In genomic region chr12:48795550-48796455, GRCh38 we compare ENCODE assay signal across 8 cellular contexts. TPM values are rescaled to one million over a fixed set of nuclear protein-coding genes. Genes with fewer than 3 reads are reported as not detected.
DNase-seq lines count a peak whose midpoint lies in the region; ATAC-seq, FAIRE-seq and TF ChIP-seq lines count a peak whose summit lies in the region.

No MANE protein-coding gene starts in this region.

- 4% methylated on average over 12 of the region's 12 CpGs for WGBS in GM12878 (ENCODE audit: insufficient coverage, insufficient replicate concordance, low lambda C conversion rate, missing lambda C conversion rate)

- no peak overlapping the region for H2AFZ ChIP-seq in GM12878 (ENCODE audit: control insufficient read depth, low read depth, low read length)

- H4K20me1 ChIP-seq in GM12878 (ENCODE audit: control insufficient read depth, insufficient read depth), result no peaks in the 10 kb centered on the region

- no peak for TF ChIP-seq EP300 in GM12878 (IDR thresholded peaks at IDR 0.05; ENCODE audit: borderline replicate concordance in 1 of 2, control insufficient read depth in 1 of 2, low read depth in 2 of 2, low read length in 2 of 2)

- in situ Hi-C loops in ACHN (cut with HindIII; ENCODE audit: low pct_ligation_motif_present, low pct_unique_long_range_greater_than_20kb, low sequenced_read_pairs) (no loop called here), GM12878 (cut with MboI) (loop anchor here (5.0 to 10.0 kb wide), 2 partner anchors 44 to 251 kb away; no protein-coding TSS in a partner anchor)

- TF ChIP-seq RAD21 in GM12878 (IDR thresholded peaks at IDR 0.05; ENCODE audit: insufficient read depth, low read depth, low read length), result peak; percentile 97

- ATAC-seq in GM12878, result peak; percentile 88
- peak; percentile 92 for ATAC-seq in sciatic nerve
- ATAC-seq in GM21381 (IDR thresholded peaks at IDR 0.05; ENCODE audit: unreplicated experiment), result no peak

- no peak for TF ChIP-seq POLR2A in GM12878 (IDR thresholded peaks at IDR 0.05; ENCODE audit: low read depth, low read length)

- H3K27ac ChIP-seq in GM12878 (ENCODE audit: control insufficient read depth, insufficient read depth), result no peak overlapping the region

- RAD21 ChIA-PET in GM12878 (lab: Charles Lee; ENCODE audit: unreplicated experiment), result interaction anchor here (0.6 to 6.3 kb wide), 19 partner anchors 9 to 255 kb away, joined by 3 to 158 read pairs (median 5); partner anchors contain the start of gene DDX23

- no peak overlapping the region for H3K9ac ChIP-seq in GM12878 (ENCODE audit: control insufficient read depth, insufficient read depth, low read length)

- CTCF ChIA-PET in GM12878 (lab: Yijun Ruan, JAX), result interaction anchor here (0.7 to 12.2 kb wide), 25 partner anchors 11 to 598 kb away, joined by 3 to 405 read pairs (median 5); partner anchors contain the start of genes CACNB3 and DDX23

- no peak overlapping the region for H3K4me2 ChIP-seq in GM12878 (ENCODE audit: control insufficient read depth, insufficient read depth)

- no peaks in the 10 kb centered on the region for H3K9me3 ChIP-seq in GM12878 (replicated peaks; ENCODE audit: control insufficient read depth, insufficient read depth, low read length)

- peak; percentile 93 to 95 (median 95) for TF ChIP-seq CTCF in GM12878 (IDR thresholded peaks at IDR 0.05 in 2 of 3, conservative IDR thresholded peaks at IDR 0.05 in 1 of 3; ENCODE audit: control insufficient read depth in 2 of 3, extremely low read depth in 1 of 3, insufficient read depth in 1 of 3, low read depth in 3 of 3, low read length in 3 of 3)

- DNase-seq in ACHN (peak; percentile 88), GM18507 (ENCODE audit: extremely low spot score, insufficient read length, low read depth) (no peak), NCI-H1436 (lab: John Stamatoyannopoulos, UW) (peak; percentile 55), T-helper 2 cell (peak in 4 of 5 experiments; percentile 27 to 45 (median 40)), GM12878 (ENCODE audit: low read depth, low spot score) (peak; percentile 16), hepatic stellate cell (ENCODE audit: low spot score) (peak; percentile 89), sciatic nerve (ENCODE audit: low spot score) (peak; percentile 83)

- no peaks in the 10 kb centered on the region for H3K79me2 ChIP-seq in GM12878 (ENCODE audit: control insufficient read depth, insufficient read depth, low read length)

- BruUV-seq in GM12878 (replicated peaks; lab: Mats Ljungman, UMichigan), result no TSS peak

- SMC1A ChIA-PET in GM12878 (lab: Charles Lee; ENCODE audit: uncharacterized antibody, unreplicated experiment), result interaction anchor here (0.8 to 6.6 kb wide), 24 partner anchors 11 to 253 kb away, joined by 3 to 182 read pairs (median 4); partner anchors contain the start of gene KANSL2

- H3K27me3 ChIP-seq in GM12878 (replicated peaks in 1 of 2; ENCODE audit: control insufficient read depth in 2 of 2, insufficient read depth in 2 of 2, low read length in 1 of 2), result no peaks in the 10 kb centered on the region; a peak in 1 of 4 replicates

- POLR2A ChIA-PET in GM12878 (lab: Charles Lee), result interaction anchor here (1.6 to 2.1 kb wide), 2 partner anchors 42 kb away, joined by 8 to 11 read pairs; no protein-coding TSS in a partner anchor

- H3K4me3 ChIP-seq in GM12878, result no peak overlapping the region

- intact Hi-C loops in GM12878 (cut with micrococcal nuclease; ENCODE audit: unreplicated experiment), result loop anchor here (1.0 to 10.0 kb wide), 3 partner anchors 43 to 251 kb away; no protein-coding TSS in a partner anchor
- intact Hi-C loops in sciatic nerve (cut with DNase I), result loop anchor here (5.0 kb wide), 1 partner anchor 44 kb away; no protein-coding TSS in a partner anchor

- no peaks in the 10 kb centered on the region for H3K36me3 ChIP-seq in GM12878 (ENCODE audit: control insufficient read depth in 2 of 2, insufficient read depth in 2 of 2, low read length in 1 of 2)

- H3K4me1 ChIP-seq in GM12878 (ENCODE audit: control insufficient read depth, insufficient read depth, low read length), result no peaks in the 10 kb centered on the region

- FAIRE-seq in GM18507 (lab: Jason Lieb, UNC), result peak; percentile 88
- FAIRE-seq in GM12878 (lab: Jason Lieb, UNC), result peak; percentile 91

TF ChIP-seq in GM12878, 131 proteins besides CTCF, POLR2A, EP300 and RAD21 (continues in another document):
- TF ChIP-seq NFIC (IDR thresholded peaks at IDR 0.05; ENCODE audit: low read depth, low read length) (no peak), NFXL1 (IDR thresholded peaks at IDR 0.05; ENCODE audit: borderline replicate concordance) (no peak), KLF5 (IDR thresholded peaks at IDR 0.05; ENCODE audit: partially characterized antibody) (no peak), MEF2B (IDR thresholded peaks at IDR 0.05; ENCODE audit: partially characterized antibody, poor library complexity, severe bottlenecking) (no peak), SREBF1 (IDR thresholded peaks at IDR 0.05; ENCODE audit: low read length) (no peak), YY1 (IDR thresholded peaks at IDR 0.05; ENCODE audit: low read depth, low read length) (0 out of 2 replicates have a peak, but pooled peaks have one; percentile 39), FOXM1 (IDR thresholded peaks at IDR 0.05; ENCODE audit: low read depth, low read length) (0 out of 2 replicates have a peak, but pooled peaks have one; percentile 38), NBN (IDR thresholded peaks at IDR 0.05) (peak; percentile 41; the same call in 1 of the 2 replicates), IKZF2 (IDR thresholded peaks at IDR 0.05) (no peak), ZNF217 (IDR thresholded peaks at IDR 0.05) (no peak), ZNF207 (IDR thresholded peaks at IDR 0.05; ENCODE audit: borderline replicate concordance) (no peak)

RNA-seq across cellular contexts. Expression of gene ADCY6, which starts 6.9 kb away (rescaled TPM):
- 0.79 and 1.0 TPM in 2 replicates for total RNA-seq in GM12878 (2013; cell fraction: nucleolus; rRNA removed)
- total RNA-seq in GM12878 (2014; rRNA removed), result 0.05 and 0.11 TPM in 2 replicates
- total RNA-seq in GM12878 (2014; rRNA removed; fragmentation: Illumina TruSeq; extraction: Trizol), result 0.04 and 0.37 TPM in 2 replicates
- 0.36 and 0.61 TPM in 2 replicates for total RNA-seq in GM12878 (2021)
- 0.14 TPM for polyA plus RNA-seq in GM12878 (2011; ENCODE audit: low read depth)
- polyA plus RNA-seq in GM12878 (2011; rRNA removed), result 1.2 and 2.0 TPM in 2 replicates
- 2.5 and 2.7 TPM in 2 replicates for polyA plus RNA-seq in GM12878 (2011; cell fraction: cytosol; rRNA removed)
- 13.7 and 16.3 TPM in 2 replicates for polyA plus RNA-seq in GM12878 (2011; cell fraction: nucleus; rRNA removed)
- polyA plus RNA-seq in GM12878 (2012), result 0.44 and 0.53 TPM in 2 replicates
- polyA plus RNA-seq in GM12878 (2014; fragmentation: Illumina TruSeq; extraction: Trizol), result 0.19 TPM in 1 of 2 replicates, not detected in the other
- under 1 TPM; 0.07 to 0.14 TPM for polyA plus RNA-seq in GM12878 (2014; fragmentation: Nextera tagmentation; extraction: Ambion mirVana)
- 0.24 and 0.66 TPM in 2 replicates for polyA plus RNA-seq in GM12878 (2014; rRNA removed)
- polyA plus RNA-seq in GM12878 (2016; fragmentation: Nextera tagmentation; extraction: Ambion mirVana), result under 1 TPM in 1 of 2 experiments, not detected in 1; 0.03 TPM
- polyA minus RNA-seq in GM12878 (2011; rRNA and poly(A)+ RNA removed), result 2.0 and 4.1 TPM in 2 replicates
- 1.6 and 3.4 TPM in 2 replicates for polyA minus RNA-seq in GM12878 (2011; cell fraction: cytosol; rRNA and poly(A)+ RNA removed)
- polyA minus RNA-seq in GM12878 (2011; cell fraction: nucleus; rRNA and poly(A)+ RNA removed), result 2.7 and 3.2 TPM in 2 replicates
- total RNA-seq in sciatic nerve, result 75.9 TPM

RNA-seq across cellular contexts. Expression of gene CACNB3, which starts 22.5 kb away (rescaled TPM):
- total RNA-seq in GM12878 (2013; cell fraction: nucleolus; rRNA removed), result 11.6 and 12.2 TPM in 2 replicates
- total RNA-seq in GM12878 (2014; rRNA removed) (1.0 and 1.3 TPM in 2 replicates), GM12878 (2014; rRNA removed; fragmentation: Illumina TruSeq; extraction: Trizol) (0.83 and 1.9 TPM in 2 replicates), GM12878 (2021) (2.6 and 2.7 TPM in 2 replicates), sciatic nerve (24.1 TPM)
- 1.9 TPM for polyA plus RNA-seq in GM12878 (2011; ENCODE audit: low read depth)
- polyA plus RNA-seq in GM12878 (2011; rRNA removed) (3.8 and 5.0 TPM in 2 replicates), GM12878 (2014; fragmentation: Illumina TruSeq; extraction: Trizol) (1.00 and 1.5 TPM in 2 replicates), GM12878 (2014; fragmentation: Nextera tagmentation; extraction: Ambion mirVana) (under 1 TPM; 0.80 to 0.86 TPM), GM12878 (2014; rRNA removed) (1.9 and 2.3 TPM in 2 replicates), GM12878 (2016; fragmentation: Nextera tagmentation; extraction: Ambion mirVana) (1 to 10 TPM in 1 of 2 experiments, under 1 TPM in 1; 0.78 to 2.1 TPM)
- 3.2 and 4.7 TPM in 2 replicates for polyA plus RNA-seq in GM12878 (2011; cell fraction: cytosol; rRNA removed)
- polyA plus RNA-seq in GM12878 (2011; cell fraction: nucleus; rRNA removed), result 34.8 and 42.9 TPM in 2 replicates
- 4.2 and 4.4 TPM in 2 replicates for polyA plus RNA-seq in GM12878 (2012)
- polyA minus RNA-seq in GM12878 (2011; rRNA and poly(A)+ RNA removed), result 2.3 and 4.2 TPM in 2 replicates
- polyA minus RNA-seq in GM12878 (2011; cell fraction: cytosol; rRNA and poly(A)+ RNA removed), result 3.1 and 4.1 TPM in 2 replicates
- polyA minus RNA-seq in GM12878 (2011; cell fraction: nucleus; rRNA and poly(A)+ RNA removed), result 6.8 and 8.8 TPM in 2 replicates

RNA-seq across cellular contexts. Expression of gene DDX23, which starts 56.2 kb away (rescaled TPM):
- 138 and 143 TPM in 2 replicates for total RNA-seq in GM12878 (2013; cell fraction: nucleolus; rRNA removed)
- total RNA-seq in GM12878 (2014; rRNA removed), result 80.3 and 81.4 TPM in 2 replicates
- total RNA-seq in GM12878 (2014; rRNA removed; fragmentation: Illumina TruSeq; extraction: Trizol), result 86.2 and 91.8 TPM in 2 replicates
- total RNA-seq in GM12878 (2021), result 82.7 and 95.2 TPM in 2 replicates
- 43.2 TPM for polyA plus RNA-seq in GM12878 (2011; ENCODE audit: low read depth)
- polyA plus RNA-seq in GM12878 (2011; rRNA removed), result 68.4 and 73.1 TPM in 2 replicates
- 73.8 and 82.6 TPM in 2 replicates for polyA plus RNA-seq in GM12878 (2011; cell fraction: cytosol; rRNA removed)
- polyA plus RNA-seq in GM12878 (2011; cell fraction: nucleus; rRNA removed), result 198 and 212 TPM in 2 replicates
- polyA plus RNA-seq in GM12878 (2012), result 70.7 and 86.6 TPM in 2 replicates
- 107 and 112 TPM in 2 replicates for polyA plus RNA-seq in GM12878 (2014; fragmentation: Illumina TruSeq; extraction: Trizol)
- polyA plus RNA-seq in GM12878 (2014; fragmentation: Nextera tagmentation; extraction: Ambion mirVana), result 10 to 100 TPM; 25.8 to 36.3 TPM
- polyA plus RNA-seq in GM12878 (2014; rRNA removed), result 79.2 and 83.3 TPM in 2 replicates
- 10 to 100 TPM; 71.1 to 73.4 TPM for polyA plus RNA-seq in GM12878 (2016; fragmentation: Nextera tagmentation; extraction: Ambion mirVana)
- 59.7 and 62.5 TPM in 2 replicates for polyA minus RNA-seq in GM12878 (2011; rRNA and poly(A)+ RNA removed)
- 22.4 and 24.2 TPM in 2 replicates for polyA minus RNA-seq in GM12878 (2011; cell fraction: cytosol; rRNA and poly(A)+ RNA removed)
- 33.2 and 46.3 TPM in 2 replicates for polyA minus RNA-seq in GM12878 (2011; cell fraction: nucleus; rRNA and poly(A)+ RNA removed)
- 60.2 TPM for total RNA-seq in sciatic nerve

Comparison
In these comparisons a context has a peak if more than half of its experiments do, and no peak if none do; other contexts are left out.
1. RNA of gene ADCY6, which starts 6.9 kb away (total RNA-seq): 75.9 TPM in sciatic nerve (single experiment); 0.04 to 1.0 TPM in GM12878; every median in the first group is over 10 times any median in the second.